8 cellular contexts compared by ENCODE assay signal in the genomic region with DNA sequence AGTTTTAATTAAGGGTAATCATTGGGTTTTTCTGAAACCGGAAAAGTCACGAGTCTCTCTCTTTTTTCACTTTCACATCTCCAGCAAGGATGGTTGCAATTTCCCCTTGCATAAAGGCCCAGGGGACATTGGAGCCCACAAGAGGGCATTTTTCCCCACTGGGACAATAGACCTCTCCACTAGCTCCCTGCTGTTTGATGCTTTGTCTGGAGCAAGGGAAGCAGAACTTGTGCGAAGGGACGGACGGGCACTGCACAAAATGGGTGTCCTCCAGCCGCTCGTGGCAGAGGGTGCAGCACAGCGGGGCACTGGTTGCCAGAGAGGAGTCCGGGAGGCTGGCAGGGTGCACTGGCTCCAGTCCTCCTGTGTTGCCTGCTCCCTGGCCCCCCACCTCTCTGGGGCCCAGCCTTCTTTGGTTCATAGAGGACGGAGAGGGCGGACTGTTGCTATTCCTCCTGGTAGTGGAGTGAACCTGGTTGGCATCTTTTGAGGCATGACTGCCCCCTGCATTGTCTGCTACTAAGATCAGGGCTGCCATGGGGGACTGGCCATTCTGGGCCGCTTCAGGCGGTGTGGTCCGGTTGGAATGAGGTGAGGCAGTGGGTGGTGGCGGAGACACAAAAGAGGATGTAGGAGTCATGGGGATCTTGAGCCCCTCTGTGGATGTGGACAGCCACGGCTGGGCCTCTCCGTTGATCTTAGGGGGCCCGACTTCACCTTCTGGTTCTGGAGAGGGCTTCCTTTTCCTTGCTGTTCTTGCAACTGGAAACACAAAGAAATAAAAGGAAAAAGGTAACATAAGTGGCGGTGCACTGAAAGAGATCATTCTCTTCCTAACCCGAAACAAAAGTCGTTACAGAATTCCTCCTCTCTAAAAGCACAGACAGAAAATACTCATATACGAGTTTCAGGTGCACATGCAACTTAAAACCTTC. TPM values are rescaled to one million over a fixed set of nuclear protein-coding genes. Genes with fewer than 3 reads are reported as not detected.
DNase-seq lines count a peak whose midpoint lies in the region; ATAC-seq, FAIRE-seq and TF ChIP-seq lines count a peak whose summit lies in the region.

No MANE protein-coding gene starts in this region.

- 0 to 2% (median 1%) methylated on average over 22 of the region's 22 CpGs for WGBS in small intestine, 3 donors

- peak overlapping the region; percentile 80 for H3K4me2 ChIP-seq in OCI-LY3 (ENCODE audit: low read length)

- H2AFZ ChIP-seq in OCI-LY3 (ENCODE audit: low read depth, low read length) = no peak overlapping the region

- TF ChIP-seq CTCF in BE2C (IDR thresholded peaks at IDR 0.05; ENCODE audit: low read depth, low read length) (peak; percentile 68), OCI-LY3 (IDR thresholded peaks at IDR 0.05; ENCODE audit: low read depth, low read length) (no peak)

- ATAC-seq in GM21381 (IDR thresholded peaks at IDR 0.05; ENCODE audit: unreplicated experiment) = no peak
- ATAC-seq in HG03025 (IDR thresholded peaks at IDR 0.05; ENCODE audit: low FRiP score, unreplicated experiment) = no peak

- H4K20me1 ChIP-seq in OCI-LY3 (ENCODE audit: insufficient read depth, low read length) = peaks cover 54% of the 10 kb centered on the region

- H3K4me3 ChIP-seq in BE2C (ENCODE audit: low read depth, low read length) (peak overlapping the region; percentile 75), HAP-1 (peak overlapping the region; percentile 55), OCI-LY3 (ENCODE audit: low read length) (peak overlapping the region; percentile 75), iPS-18c (ENCODE audit: insufficient read depth, low read depth, low read length) (peak overlapping the region; percentile 71), small intestine (ENCODE audit: low read depth in 1 of 2, low read length in 2 of 2) (peak overlapping the region; percentile 90 to 98)

- H3K27me3 ChIP-seq in BE2C (no peaks in the 10 kb centered on the region), HAP-1 (ENCODE audit: low read depth) (no peaks in the 10 kb centered on the region), OCI-LY3 (ENCODE audit: low read depth, low read length) (no peaks in the 10 kb centered on the region), small intestine (ENCODE audit: control insufficient read depth in 2 of 2, insufficient read depth in 2 of 2, low read length in 2 of 2) (no peaks in the 10 kb centered on the region)

- H3K36me3 ChIP-seq in BE2C (peaks cover 69% of the 10 kb centered on the region), HAP-1 (replicated peaks) (peaks cover 42% of the 10 kb centered on the region), OCI-LY3 (replicated peaks; ENCODE audit: low read depth, low read length) (peaks cover 52% of the 10 kb centered on the region), small intestine (ENCODE audit: control insufficient read depth in 2 of 2, insufficient read depth in 2 of 2, low read length in 2 of 2) (peaks cover 8% of the 10 kb centered on the region in 2 donors)

- in situ Hi-C loops in HAP-1 (cut with MboI; ENCODE audit: low sequenced_read_pairs) = loop anchor here (5.0 to 10.0 kb wide), 3 partner anchors 110 to 475 kb away; no protein-coding TSS in a partner anchor

- H3K27ac ChIP-seq in OCI-LY3 (ENCODE audit: low read length) = peak overlapping the region; percentile 83
- peak overlapping the region; percentile 100 for H3K27ac ChIP-seq in small intestine (ENCODE audit: low read depth in 1 of 2, low read length in 1 of 2)

- H3K4me1 ChIP-seq in BE2C (peaks cover 15% of the 10 kb centered on the region), HAP-1 (peaks cover 40% of the 10 kb centered on the region), OCI-LY3 (ENCODE audit: low read length) (peaks cover 70% of the 10 kb centered on the region), small intestine (ENCODE audit: control insufficient read depth in 2 of 2, insufficient read depth in 1 of 2, low read depth in 1 of 2, low read length in 1 of 2) (peaks cover 0 to 9% of the 10 kb centered on the region in 2 donors)

- H3K9ac ChIP-seq in OCI-LY3 (ENCODE audit: low read length) = peak overlapping the region; percentile 72

- peaks cover 72% of the 10 kb centered on the region for H3K79me2 ChIP-seq in OCI-LY3 (ENCODE audit: low read length)

- FAIRE-seq in small intestine (lab: Jason Lieb, UNC) = no peak

- DNase-seq in BE2C (peak; percentile 68), HAP-1 (ENCODE audit: low spot score in 2 of 2) (peak; percentile 76 to 83), amygdala (lab: John Stamatoyannopoulos, UW) (peak in 32 of 56 donors; percentile 21 to 77 (median 44)), small intestine (peak; percentile 56)

- no peaks in the 10 kb centered on the region for H3K9me3 ChIP-seq in BE2C
- H3K9me3 ChIP-seq in HAP-1 = no peaks in the 10 kb centered on the region
- no peaks in the 10 kb centered on the region for H3K9me3 ChIP-seq in OCI-LY3 (ENCODE audit: insufficient read depth, low read length)
- H3K9me3 ChIP-seq in iPS-18c (ENCODE audit: control insufficient read depth, insufficient read depth, low read length) = peaks cover 2% of the 10 kb centered on the region
- H3K9me3 ChIP-seq in small intestine (ENCODE audit: control insufficient read depth, low read depth) = no peaks in the 10 kb centered on the region

RNA-seq across cellular contexts. Expression of a gene that starts 2.6 kb away (rescaled TPM):
- 199 TPM for polyA plus RNA-seq in BE2C (2012; ENCODE audit: insufficient read depth, insufficient read length, low read depth)
- polyA plus RNA-seq in small intestine = 10 to 100 TPM; 42.4 to 80.6 (median 47.2) TPM
